Comparison of ENCODE assay signal across 19 cellular contexts in genomic region chr2:180003566-180003965, GRCh38. TPM values are rescaled to one million over a fixed set of nuclear protein-coding genes. Genes with fewer than 3 reads are reported as not detected.
DNase-seq lines count a peak whose midpoint lies in the region; ATAC-seq and TF ChIP-seq lines count a peak whose summit lies in the region.
"Had no signal": no experiment of that assay in that cellular context is flagged by ENCODE, and none has a peak within 500 bp of the region (broad histone marks: within the 10 kb centered on the region; RNA-seq: fewer than 3 reads in every experiment).

No MANE protein-coding gene starts in this region.

- DNase-seq in HCT116 (ENCODE audit: low read depth, low spot score) (no peak), OCI-LY7 (ENCODE audit: low spot score) (no peak), epithelial cell of prostate (ENCODE audit: low read depth, low spot score) (no peak), neural progenitor cell (ENCODE audit: low spot score) (no peak), posterior cingulate gyrus (no peak), chondrocyte (ENCODE audit: low spot score) (no peak), right cardiac atrium (no peak)
- DNase-seq: activated CD4-positive, alpha-beta T cell treated with anti-CD3 and anti-CD28 coated beads for 36 hours; activated CD8-positive, alpha-beta memory T cell treated with anti-CD3 and anti-CD28 coated beads, Interleukin-2, amount 10 ng/mL, durations not matched to agents 7 days and 5 days; activated naive CD8-positive, alpha-beta T cell treated with anti-CD3 and anti-CD28 coated beads, Interleukin-2, amount 10 ng/mL, durations not matched to agents 7 days and 5 days; Karpas-422; naive thymus-derived CD8-positive, alpha-beta T cell; NCI-H1436; NCI-H524 treated with DMSO at 0.1 percent for 48 hours; Right ventricle myocardium superior; stimulated activated naive CD4-positive, alpha-beta T cell; T-cell had no signal

- RAD21 ChIA-PET in HCT116 (lab: Charles Lee; ENCODE audit: low non-redundant PET in 1 of 2, low total read pairs in 2 of 2, uncharacterized antibody in 2 of 2, unreplicated experiment in 2 of 2), result no interaction called here

- H2AFZ ChIP-seq in HCT116 (ENCODE audit: low read depth, low read length, poor library complexity, severe bottlenecking) (no peak overlapping the region), OCI-LY7 (ENCODE audit: low read length) (no peak overlapping the region), neural progenitor cell (replicated peaks) (no peak overlapping the region)

- H3K27me3 ChIP-seq in HCT116 (ENCODE audit: insufficient read depth, low read length), result no peaks in the 10 kb centered on the region
- no peaks in the 10 kb centered on the region for H3K27me3 ChIP-seq in neural progenitor cell
- no peaks in the 10 kb centered on the region for H3K27me3 ChIP-seq in right cardiac atrium (ENCODE audit: control insufficient read depth, insufficient read depth)

- H3K9me3 Mint-ChIP-seq in neural progenitor cell, result no peaks in the 10 kb centered on the region
- no peaks in the 10 kb centered on the region for H3K9me3 Mint-ChIP-seq in chondrocyte (ENCODE audit: low read depth)
- H3K9me3 Mint-ChIP-seq: activated naive CD8-positive, alpha-beta T cell treated with anti-CD3 and anti-CD28 coated beads, Interleukin-2, amount 10 ng/mL, durations not matched to agents 7 days and 5 days; activated T-helper 17 cell treated with anti-CD3 and anti-CD28 coated beads, Interleukin-2, amount 50 U/mL, for 72 hours; dendritic cell treated with granulocyte-macrophage colony-stimulating factor and Interleukin-4, amounts not matched to agents 40 ng/mL and 50 ng/mL, for 4 days; naive thymus-derived CD8-positive, alpha-beta T cell; T-cell had no signal

- H3K27ac ChIP-seq in HCT116 (ENCODE audit: low read depth, low read length) (no peak overlapping the region), OCI-LY7 (ENCODE audit: low read depth, low read length, poor library complexity, severe bottlenecking) (no peak overlapping the region), epithelial cell of prostate (peak overlapping the region; percentile 38), neural progenitor cell (no peak overlapping the region), right cardiac atrium (ENCODE audit: low read length) (no peak overlapping the region)

- TF ChIP-seq POLR2A in HCT116 (IDR thresholded peaks at IDR 0.05; ENCODE audit: borderline replicate concordance, extremely low read depth, insufficient read depth, insufficient read length), result no peak

- H3K9ac ChIP-seq in HCT116 (ENCODE audit: low read length) (no peak overlapping the region), neural progenitor cell (no peak overlapping the region)

- TF ChIP-seq RAD21 in HCT116 (IDR thresholded peaks at IDR 0.05; ENCODE audit: low read depth), result no peak

- H3K4me1 ChIP-seq in HCT116 (ENCODE audit: control insufficient read depth in 1 of 2, insufficient read depth in 2 of 2, low read length in 2 of 2) (peaks cover 4 to 33% of the 10 kb centered on the region in 2 experiments; a peak in 3 of 4 replicates), OCI-LY7 (ENCODE audit: insufficient read depth, low read length, poor library complexity, severe bottlenecking) (peaks cover 15% of the 10 kb centered on the region), neural progenitor cell (peaks cover 19% of the 10 kb centered on the region), right cardiac atrium (ENCODE audit: control insufficient read depth, insufficient read depth, low read length) (no peaks in the 10 kb centered on the region)

- no peaks in the 10 kb centered on the region; the same call in 1 of the 2 replicates for H4K20me1 ChIP-seq in HCT116 (ENCODE audit: insufficient read depth)
- H4K20me1 ChIP-seq in OCI-LY7 (ENCODE audit: insufficient read depth, low read length), result 0 out of 2 replicates have a peak, but pooled peaks cover 6% of the 10 kb centered on the region
- no peaks in the 10 kb centered on the region for H4K20me1 ChIP-seq in neural progenitor cell (ENCODE audit: low read depth)

- H3K36me3 ChIP-seq in HCT116 (ENCODE audit: control insufficient read depth in 1 of 2, insufficient read depth in 2 of 2, low read length in 2 of 2), result no peaks in the 10 kb centered on the region
- H3K36me3 ChIP-seq in OCI-LY7 (ENCODE audit: insufficient read depth, low read length), result 0 out of 2 replicates have a peak, but pooled peaks cover 6% of the 10 kb centered on the region
- H3K36me3 ChIP-seq in neural progenitor cell, result no peaks in the 10 kb centered on the region

- no peak for TF ChIP-seq CTCF in HCT116 (IDR thresholded peaks at IDR 0.05 in 2 of 3, conservative IDR thresholded peaks at IDR 0.05 in 1 of 3; ENCODE audit: borderline replicate concordance in 1 of 3, insufficient read depth in 1 of 3, low read depth in 2 of 3, low read length in 2 of 3)
- no peak for TF ChIP-seq CTCF in OCI-LY7 (conservative IDR thresholded peaks at IDR 0.05; ENCODE audit: low read length)
- no peak for TF ChIP-seq CTCF in neural progenitor cell (IDR thresholded peaks at IDR 0.05)
- TF ChIP-seq CTCF in chondrocyte (IDR thresholded peaks at IDR 0.05), result no peak

- H3K4me1 Mint-ChIP-seq in neural progenitor cell, result peaks cover 8% of the 10 kb centered on the region
- peaks cover 37% of the 10 kb centered on the region for H3K4me1 Mint-ChIP-seq in chondrocyte (ENCODE audit: low read depth)

- H3K79me2 ChIP-seq in HCT116 (ENCODE audit: insufficient read depth, low read length) (peaks cover 84% of the 10 kb centered on the region), OCI-LY7 (ENCODE audit: insufficient read depth, low read depth, low read length) (peaks cover 37% of the 10 kb centered on the region), neural progenitor cell (ENCODE audit: low read depth) (peaks cover 84% of the 10 kb centered on the region)

- intact Hi-C loops in HCT116 (cut with micrococcal nuclease) (no loop called here), OCI-LY7 (cut with micrococcal nuclease; ENCODE audit: unreplicated experiment) (loop anchor here (10.0 kb wide), 1 partner anchor 159 kb away; no protein-coding TSS in a partner anchor), posterior cingulate gyrus (cut with DNase I) (no loop called here), right cardiac atrium (cut with DNase I) (no loop called here)

- H3K9me3 ChIP-seq in HCT116 (ENCODE audit: control insufficient read depth in 1 of 2, insufficient read depth in 1 of 2, low read depth in 1 of 2, low read length in 2 of 2) (no peaks in the 10 kb centered on the region), OCI-LY7 (ENCODE audit: low read length) (no peaks in the 10 kb centered on the region), neural progenitor cell (ENCODE audit: low read depth) (no peaks in the 10 kb centered on the region), right cardiac atrium (ENCODE audit: control insufficient read depth, low read length) (no peaks in the 10 kb centered on the region)

- H3K36me3 Mint-ChIP-seq in neural progenitor cell (peaks cover 6% of the 10 kb centered on the region), chondrocyte (ENCODE audit: low read depth) (peaks cover 1% of the 10 kb centered on the region)

- H3K27ac Mint-ChIP-seq in neural progenitor cell, result no peak overlapping the region
- H3K27ac Mint-ChIP-seq in chondrocyte (ENCODE audit: unreplicated experiment), result no peak overlapping the region
- H3K27ac Mint-ChIP-seq: activated CD4-positive, alpha-beta T cell treated with anti-CD3 and anti-CD28 coated beads for 36 hours; activated CD8-positive, alpha-beta memory T cell treated with anti-CD3 and anti-CD28 coated beads, Interleukin-2, amount 10 ng/mL, durations not matched to agents 7 days and 5 days; activated naive CD8-positive, alpha-beta T cell treated with anti-CD3 and anti-CD28 coated beads, Interleukin-2, amount 10 ng/mL, durations not matched to agents 7 days and 5 days; activated T-helper 17 cell treated with anti-CD3 and anti-CD28 coated beads, Interleukin-2, amount 50 U/mL, for 72 hours; dendritic cell treated with granulocyte-macrophage colony-stimulating factor and Interleukin-4, amounts not matched to agents 40 ng/mL and 50 ng/mL, for 4 days; naive thymus-derived CD8-positive, alpha-beta T cell; T-cell had no signal

- CTCF ChIA-PET in HCT116 (lab: Charles Lee), result no interaction called here
- CTCF ChIA-PET in OCI-LY7 (lab: Charles Lee; ENCODE audit: unreplicated experiment), result no interaction called here

- POLR2A ChIA-PET in HCT116 (lab: Charles Lee), result no interaction called here
- POLR2A ChIA-PET in OCI-LY7 (lab: Charles Lee), result interaction anchor here (1.1 to 2.3 kb wide), 2 partner anchors 12 to 13 kb away, joined by 4 to 5 read pairs; no protein-coding TSS in a partner anchor

- H3K4me3 Mint-ChIP-seq in neural progenitor cell (no peak overlapping the region), chondrocyte (ENCODE audit: unreplicated experiment) (no peak overlapping the region)
- H3K4me3 Mint-ChIP-seq: activated CD4-positive, alpha-beta T cell treated with anti-CD3 and anti-CD28 coated beads for 36 hours; activated CD8-positive, alpha-beta memory T cell treated with anti-CD3 and anti-CD28 coated beads, Interleukin-2, amount 10 ng/mL, durations not matched to agents 7 days and 5 days; activated naive CD8-positive, alpha-beta T cell treated with anti-CD3 and anti-CD28 coated beads, Interleukin-2, amount 10 ng/mL, durations not matched to agents 7 days and 5 days; activated T-helper 17 cell treated with anti-CD3 and anti-CD28 coated beads, Interleukin-2, amount 50 U/mL, for 72 hours; dendritic cell treated with granulocyte-macrophage colony-stimulating factor and Interleukin-4, amounts not matched to agents 40 ng/mL and 50 ng/mL, for 4 days; T-cell had no signal

- peaks cover 2% of the 10 kb centered on the region for H3K27me3 Mint-ChIP-seq in neural progenitor cell (ENCODE audit: insufficient read depth, low read depth)
- H3K27me3 Mint-ChIP-seq in chondrocyte (ENCODE audit: low read depth), result no peaks in the 10 kb centered on the region
- H3K27me3 Mint-ChIP-seq: activated CD4-positive, alpha-beta T cell treated with anti-CD3 and anti-CD28 coated beads for 36 hours; activated CD8-positive, alpha-beta memory T cell treated with anti-CD3 and anti-CD28 coated beads, Interleukin-2, amount 10 ng/mL, durations not matched to agents 7 days and 5 days; activated naive CD8-positive, alpha-beta T cell treated with anti-CD3 and anti-CD28 coated beads, Interleukin-2, amount 10 ng/mL, durations not matched to agents 7 days and 5 days; activated T-helper 17 cell treated with anti-CD3 and anti-CD28 coated beads, Interleukin-2, amount 50 U/mL, for 72 hours; dendritic cell treated with granulocyte-macrophage colony-stimulating factor and Interleukin-4, amounts not matched to agents 40 ng/mL and 50 ng/mL, for 4 days; naive thymus-derived CD8-positive, alpha-beta T cell; T-cell had no signal

- no peaks in the 10 kb centered on the region for H3F3A ChIP-seq in neural progenitor cell (ENCODE audit: low read depth)

- H3K9me2 ChIP-seq in HCT116 (ENCODE audit: insufficient read depth) (no peaks in the 10 kb centered on the region), OCI-LY7 (ENCODE audit: insufficient read depth, low read length) (no peaks in the 10 kb centered on the region)

- BruUV-seq in HCT116 (replicated peaks; lab: Mats Ljungman, UMichigan) (no TSS peak), OCI-LY7 (replicated peaks; lab: Mats Ljungman, UMichigan) (TSS peak; percentile 5)

- 91% methylated on average over 2 of the region's 2 CpGs for WGBS in right cardiac atrium

- H3K4me2 ChIP-seq in HCT116 (ENCODE audit: low read length), result peak overlapping the region; percentile 26
- no peak overlapping the region for H3K4me2 ChIP-seq in OCI-LY7 (ENCODE audit: low read length)
- H3K4me2 ChIP-seq in neural progenitor cell, result peak overlapping the region; percentile 39

- ATAC-seq in HCT116, result no peak
- no peak for ATAC-seq in right cardiac atrium
- ATAC-seq: activated CD4-positive, alpha-beta T cell treated with anti-CD3 and anti-CD28 coated beads for 36 hours; activated CD8-positive, alpha-beta memory T cell treated with anti-CD3 and anti-CD28 coated beads, Interleukin-2, amount 10 ng/mL, durations not matched to agents 7 days and 5 days; activated T-helper 17 cell treated with anti-CD3 and anti-CD28 coated beads, Interleukin-2, amount 50 U/mL, for 72 hours; naive thymus-derived CD8-positive, alpha-beta T cell; T-cell had no signal

- no peak overlapping the region for H3K4me3 ChIP-seq in HCT116 (replicated peaks in 1 of 2; ENCODE audit: low read depth in 1 of 2, low read length in 2 of 2)
- H3K4me3 ChIP-seq in OCI-LY7 (ENCODE audit: low read depth, low read length, poor library complexity, severe bottlenecking), result no peak overlapping the region
- H3K4me3 ChIP-seq in neural progenitor cell, result no peak overlapping the region
- H3K4me3 ChIP-seq in right cardiac atrium (ENCODE audit: low read length), result no peak overlapping the region

RNA-seq across cellular contexts. Expression of gene CWC22, which starts 3.5 kb away (rescaled TPM):
- 24.7 TPM for total RNA-seq in HCT116 (2021; ENCODE audit: unreplicated experiment)
- 7.5 and 11.3 TPM in 2 replicates for polyA plus RNA-seq in HCT116 (2012)
- total RNA-seq in OCI-LY7 (2014; rRNA removed; shearing (Covaris generic)), result 11.6 and 16.2 TPM in 2 replicates
- 20.0 and 22.2 TPM in 2 replicates for total RNA-seq in OCI-LY7 (2022)
- 43.6 and 60.2 TPM in 2 replicates for total RNA-seq in neural progenitor cell (ENCODE audit: low replicate concordance)
- 14.0 to 19.0 TPM (median 14.2 TPM) in 3 replicates for total RNA-seq in chondrocyte
- total RNA-seq in right cardiac atrium, result 10 to 100 TPM; 14.2 to 15.6 (median 14.8) TPM
- 9.2 TPM for polyA plus RNA-seq in right cardiac atrium
